Comparison of ENCODE assay signal across 29 cellular contexts in the genomic region with DNA sequence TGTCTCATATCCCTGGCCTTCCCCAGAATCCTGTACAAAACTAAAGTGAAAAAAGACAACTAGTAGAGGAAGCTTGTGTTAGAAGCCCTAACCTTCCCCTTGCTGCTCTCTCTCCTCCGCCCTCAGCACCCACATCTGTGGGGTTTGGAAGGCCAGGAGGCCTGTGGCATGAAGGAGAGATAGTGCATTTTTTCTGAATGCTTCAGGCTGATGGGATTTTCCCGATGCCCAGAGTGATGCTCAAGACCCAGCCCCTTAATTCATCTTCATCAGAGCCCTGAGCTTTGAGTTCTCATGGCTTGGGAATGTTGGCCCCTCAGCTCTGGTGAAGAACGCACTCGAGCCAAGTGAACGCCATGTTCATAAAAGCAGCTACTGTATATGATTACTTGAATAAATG. TPM values are rescaled to one million over a fixed set of nuclear protein-coding genes. Genes with fewer than 3 reads are reported as not detected.
A peak's percentile ranks its signal among the peaks of the same experiment; 100 is the strongest.
DNase-seq lines count a peak whose midpoint lies in the region; ATAC-seq and TF ChIP-seq lines count a peak whose summit lies in the region.
"Had no signal": no experiment of that assay in that cellular context is flagged by ENCODE, and none has a peak within 500 bp of the region (broad histone marks: within the 10 kb centered on the region; RNA-seq: fewer than 3 reads in every experiment).

No MANE protein-coding gene starts in this region.

- peaks cover 11% of the 10 kb centered on the region for H3K4me1 Mint-ChIP-seq in activated CD4-positive, alpha-beta memory T cell treated with anti-CD3 and anti-CD28 coated beads, Interleukin-2, amount 10 ng/mL, durations not matched to agents 7 days and 5 days
- H3K4me1 Mint-ChIP-seq in activated CD4-positive, alpha-beta memory T cell treated with anti-CD3 and anti-CD28 coated beads for 36 hours (ENCODE audit: low read depth) = peaks cover 3% of the 10 kb centered on the region
- H3K4me1 Mint-ChIP-seq: CD8-positive, alpha-beta memory T cell had no signal

- peaks cover 30 to 37% of the 10 kb centered on the region in 2 experiments for H3K4me1 ChIP-seq in neutrophil (ENCODE audit: control insufficient read depth in 1 of 2, insufficient read depth in 1 of 2, low read depth in 1 of 2, low read length in 1 of 2)
- H3K4me1 ChIP-seq: transverse colon had no signal

- H3K9me3 Mint-ChIP-seq in activated CD4-positive, alpha-beta memory T cell treated with anti-CD3 and anti-CD28 coated beads, Interleukin-2, amount 10 ng/mL, durations not matched to agents 7 days and 5 days = no peaks in the 10 kb centered on the region
- no peaks in the 10 kb centered on the region for H3K9me3 Mint-ChIP-seq in activated CD4-positive, alpha-beta memory T cell treated with anti-CD3 and anti-CD28 coated beads for 36 hours
- H3K9me3 Mint-ChIP-seq: activated CD4-positive, alpha-beta T cell treated with anti-CD3 and anti-CD28 coated beads, Interleukin-2, amount 10 ng/mL, durations not matched to agents 24 days and 14 days; activated naive CD8-positive, alpha-beta T cell treated with anti-CD3 and anti-CD28 coated beads for 36 hours; CD8-positive, alpha-beta memory T cell; mesothelial cell of epicardium; natural killer cell treated with Interleukin-12 subunit alpha and Interleukin-12 subunit beta and Interleukin-15 and Interleukin-18, amount 100 ng/mL, for 72 hours had no signal

- H3K4me3 ChIP-seq in coronary artery (no peak overlapping the region), neutrophil (ENCODE audit: low read depth in 1 of 2, low read length in 1 of 2) (peak overlapping the region in 1 of 2 experiments; percentile 18)
- H3K4me3 ChIP-seq: GM23248, Peyer's patch, transverse colon had no signal

- ATAC-seq in omental fat pad (ENCODE audit: low FRiP score) = no peak
- ATAC-seq: activated CD8-positive, alpha-beta memory T cell treated with anti-CD3 and anti-CD28 coated beads, Interleukin-2, amount 10 ng/mL, durations not matched to agents 7 days and 5 days; natural killer cell treated with Interleukin-12 subunit alpha and Interleukin-12 subunit beta and Interleukin-15 and Interleukin-18, amount 100 ng/mL, for 72 hours; sciatic nerve; T-helper 17 cell had no signal

- H3K9me3 ChIP-seq in neutrophil = no peaks in the 10 kb centered on the region
- H3K9me3 ChIP-seq: Peyer's patch, SK-N-SH, transverse colon had no signal

- peak; percentile 3 for DNase-seq in activated CD4-positive, alpha-beta memory T cell treated with anti-CD3 and anti-CD28 coated beads, Interleukin-2, amount 10 ng/mL, durations not matched to agents 7 days and 5 days
- no peak for DNase-seq in activated CD4-positive, alpha-beta memory T cell treated with anti-CD3 and anti-CD28 coated beads for 36 hours
- DNase-seq in Daoy (ENCODE audit: low read depth) (peak; percentile 34), coronary artery (ENCODE audit: low spot score) (peak; percentile 7), omental fat pad (ENCODE audit: low spot score) (no peak), SK-N-DZ (ENCODE audit: low spot score) (no peak), NOMO-1 treated with DMSO at 0.1 percent for 48 hours (lab: John Stamatoyannopoulos, UW; ENCODE audit: unreplicated experiment) (no peak)
- DNase-seq: 8988T; activated CD4-positive, alpha-beta T cell treated with anti-CD3 and anti-CD28 coated beads, Interleukin-2, amount 10 ng/mL, durations not matched to agents 24 days and 14 days; activated naive CD8-positive, alpha-beta T cell treated with anti-CD3 and anti-CD28 coated beads for 36 hours; CD8-positive, alpha-beta memory T cell; effector CD8-positive, alpha-beta T cell; erythroblast; GM23248; KG1; NCI-H1436 treated with DMSO at 0.1 percent for 48 hours; NCI-H2107; SK-N-SH; T-helper 17 cell; transverse colon had no signal

- POLR2A ChIA-PET in activated CD4-positive, alpha-beta memory T cell treated with anti-CD3 and anti-CD28 coated beads, Interleukin-2, amount 10 ng/mL, durations not matched to agents 7 days and 5 days (lab: Charles Lee) = interaction anchor here (0.6 kb wide), 1 partner anchor 92 kb away, joined by 3 read pairs; no protein-coding TSS in a partner anchor
- POLR2A ChIA-PET in activated CD4-positive, alpha-beta memory T cell treated with anti-CD3 and anti-CD28 coated beads for 36 hours (lab: Charles Lee) = no interaction called here

- H3K36me3 Mint-ChIP-seq in activated CD4-positive, alpha-beta memory T cell treated with anti-CD3 and anti-CD28 coated beads, Interleukin-2, amount 10 ng/mL, durations not matched to agents 7 days and 5 days (ENCODE audit: low read depth) = no peaks in the 10 kb centered on the region
- H3K36me3 Mint-ChIP-seq in activated CD4-positive, alpha-beta memory T cell treated with anti-CD3 and anti-CD28 coated beads for 36 hours = no peaks in the 10 kb centered on the region
- H3K36me3 Mint-ChIP-seq: activated CD8-positive, alpha-beta memory T cell treated with anti-CD3 and anti-CD28 coated beads, Interleukin-2, amount 10 ng/mL, durations not matched to agents 7 days and 5 days; CD8-positive, alpha-beta memory T cell; mesothelial cell of epicardium; natural killer cell treated with Interleukin-12 subunit alpha and Interleukin-12 subunit beta and Interleukin-15 and Interleukin-18, amount 100 ng/mL, for 72 hours had no signal

- no peaks in the 10 kb centered on the region for H3K36me3 ChIP-seq in neutrophil
- H3K36me3 ChIP-seq: Peyer's patch, transverse colon had no signal

- intact Hi-C loops in activated CD4-positive, alpha-beta memory T cell treated with anti-CD3 and anti-CD28 coated beads for 36 hours (cut with micrococcal nuclease) = no loop called here

- H3K27me3 Mint-ChIP-seq in activated CD4-positive, alpha-beta memory T cell treated with anti-CD3 and anti-CD28 coated beads, Interleukin-2, amount 10 ng/mL, durations not matched to agents 7 days and 5 days = peaks cover 36% of the 10 kb centered on the region
- H3K27me3 Mint-ChIP-seq in activated CD4-positive, alpha-beta memory T cell treated with anti-CD3 and anti-CD28 coated beads for 36 hours = peaks cover 4% of the 10 kb centered on the region
- H3K27me3 Mint-ChIP-seq: activated naive CD8-positive, alpha-beta T cell treated with anti-CD3 and anti-CD28 coated beads for 36 hours had no signal

- CTCF ChIA-PET in activated CD4-positive, alpha-beta memory T cell treated with anti-CD3 and anti-CD28 coated beads, Interleukin-2, amount 10 ng/mL, durations not matched to agents 7 days and 5 days (lab: Charles Lee) = no interaction called here
- CTCF ChIA-PET in activated CD4-positive, alpha-beta memory T cell treated with anti-CD3 and anti-CD28 coated beads for 36 hours (lab: Charles Lee) = interaction anchor here (1.5 kb wide), 1 partner anchor 18 kb away, joined by 5 read pairs; no protein-coding TSS in a partner anchor

- no peak for TF ChIP-seq CTCF in coronary artery (IDR thresholded peaks at IDR 0.05)
- TF ChIP-seq CTCF in neutrophil (IDR thresholded peaks at IDR 0.05) = no peak
- TF ChIP-seq CTCF in omental fat pad (IDR thresholded peaks at IDR 0.05) = no peak

- H3K27ac Mint-ChIP-seq in activated CD4-positive, alpha-beta memory T cell treated with anti-CD3 and anti-CD28 coated beads, Interleukin-2, amount 10 ng/mL, durations not matched to agents 7 days and 5 days = peak overlapping the region; percentile 7
- H3K27ac Mint-ChIP-seq in activated CD4-positive, alpha-beta memory T cell treated with anti-CD3 and anti-CD28 coated beads for 36 hours = no peak overlapping the region
- H3K27ac Mint-ChIP-seq: activated CD4-positive, alpha-beta T cell treated with anti-CD3 and anti-CD28 coated beads, Interleukin-2, amount 10 ng/mL, durations not matched to agents 24 days and 14 days; activated CD8-positive, alpha-beta memory T cell treated with anti-CD3 and anti-CD28 coated beads, Interleukin-2, amount 10 ng/mL, durations not matched to agents 7 days and 5 days; activated naive CD8-positive, alpha-beta T cell treated with anti-CD3 and anti-CD28 coated beads for 36 hours; CD8-positive, alpha-beta memory T cell; mesothelial cell of epicardium; T-helper 17 cell had no signal

- H3K27ac ChIP-seq in coronary artery = no peak overlapping the region
- peak overlapping the region; percentile 86 for H3K27ac ChIP-seq in neutrophil
- H3K27ac ChIP-seq: GM23248, Peyer's patch, transverse colon had no signal

- no peak overlapping the region for H3K4me3 Mint-ChIP-seq in activated CD4-positive, alpha-beta memory T cell treated with anti-CD3 and anti-CD28 coated beads, Interleukin-2, amount 10 ng/mL, durations not matched to agents 7 days and 5 days
- H3K4me3 Mint-ChIP-seq in activated CD4-positive, alpha-beta memory T cell treated with anti-CD3 and anti-CD28 coated beads for 36 hours = no peak overlapping the region
- H3K4me3 Mint-ChIP-seq: activated CD4-positive, alpha-beta T cell treated with anti-CD3 and anti-CD28 coated beads, Interleukin-2, amount 10 ng/mL, durations not matched to agents 24 days and 14 days; activated CD8-positive, alpha-beta memory T cell treated with anti-CD3 and anti-CD28 coated beads, Interleukin-2, amount 10 ng/mL, durations not matched to agents 7 days and 5 days; activated naive CD8-positive, alpha-beta T cell treated with anti-CD3 and anti-CD28 coated beads for 36 hours; CD8-positive, alpha-beta memory T cell; mesothelial cell of epicardium; natural killer cell treated with Interleukin-12 subunit alpha and Interleukin-12 subunit beta and Interleukin-15 and Interleukin-18, amount 100 ng/mL, for 72 hours; T-helper 17 cell had no signal

- peaks cover 4% of the 10 kb centered on the region for H3K27me3 ChIP-seq in neutrophil
- H3K27me3 ChIP-seq: Peyer's patch had no signal

RNA-seq across cellular contexts. Expression of gene FGF6, which starts 5.9 kb away (rescaled TPM):
- total RNA-seq in activated CD4-positive, alpha-beta memory T cell treated with anti-CD3 and anti-CD28 coated beads, Interleukin-2, amount 10 ng/mL, durations not matched to agents 7 days and 5 days = not detected
- not detected for total RNA-seq in activated CD4-positive, alpha-beta memory T cell treated with anti-CD3 and anti-CD28 coated beads for 36 hours
- not detected in 2 replicates for total RNA-seq in Daoy (2014; rRNA removed; shearing (Covaris generic))
- not detected for total RNA-seq in omental fat pad
- polyA plus RNA-seq in SK-N-DZ (2014; cell fraction: cytosol; rRNA removed) = not detected in 2 replicates
- polyA plus RNA-seq in SK-N-DZ (2014; cell fraction: nucleus; rRNA removed) = 0.80 TPM in 1 of 2 replicates, not detected in the other
- total RNA-seq: activated CD4-positive, alpha-beta T cell treated with anti-CD3 and anti-CD28 coated beads, Interleukin-2, amount 10 ng/mL, durations not matched to agents 24 days and 14 days; activated CD8-positive, alpha-beta memory T cell treated with anti-CD3 and anti-CD28 coated beads, Interleukin-2, amount 10 ng/mL, durations not matched to agents 7 days and 5 days; activated naive CD8-positive, alpha-beta T cell treated with anti-CD3 and anti-CD28 coated beads for 36 hours; CD8-positive, alpha-beta memory T cell; fibroblast of villous mesenchyme; GM23248; HT-29; mesothelial cell of epicardium; natural killer cell treated with Interleukin-12 subunit alpha and Interleukin-12 subunit beta and Interleukin-15 and Interleukin-18, amount 100 ng/mL, for 72 hours; NCI-H460; Peyer's patch; sciatic nerve; T-helper 17 cell; transverse colon had no signal
- polyA plus RNA-seq: CD8-positive, alpha-beta memory T cell; GM23248; SK-N-SH had no signal

Comparison
In these comparisons a context has a peak if more than half of its experiments do, and no peak if none do; other contexts are left out.
1. DNase-seq: peak in activated CD4-positive, alpha-beta memory T cell treated with anti-CD3 and anti-CD28 coated beads, Interleukin-2, amount 10 ng/mL, durations not matched to agents 7 days and 5 days (single experiment), Daoy (single experiment) and coronary artery (single experiment); none in activated CD4-positive, alpha-beta memory T cell treated with anti-CD3 and anti-CD28 coated beads for 36 hours (single experiment), omental fat pad (single experiment), SK-N-DZ (single experiment) and NOMO-1 treated with DMSO at 0.1 percent for 48 hours (single experiment).